Comparison of ENCODE assay signal across 23 cellular contexts in genomic region chr20:57124346-57124745, GRCh38.
"Had no signal": no experiment of that assay in that cellular context is flagged by ENCODE, and none has a peak within 500 bp of the region (broad histone marks: within the 10 kb centered on the region; RNA-seq: fewer than 3 reads in every experiment).

No MANE protein-coding gene starts in this region.

- H3K4me1 ChIP-seq: adrenal gland, ascending aorta, esophagus muscularis mucosa, left lung, right lobe of liver, tibial artery had no signal

- H3K36me3 ChIP-seq: adrenal gland, ascending aorta, esophagus muscularis mucosa, left lung, neural progenitor cell, right lobe of liver, tibial artery had no signal

- H3K27ac ChIP-seq: adrenal gland, ascending aorta, esophagus muscularis mucosa, left lung, neural progenitor cell, right lobe of liver, skin epidermis, tibial artery had no signal

- H3K27me3 ChIP-seq: adrenal gland, ascending aorta, right lobe of liver had no signal

- H3K9me3 ChIP-seq: adrenal gland, ascending aorta, esophagus muscularis mucosa, left lung, right lobe of liver, tibial artery had no signal

- DNase-seq: activated CD4-positive, alpha-beta T cell treated with anti-CD3 and anti-CD28 coated beads for 4 hours; activated CD4-positive, alpha-beta T cell treated with anti-CD3 and anti-CD28 coated beads, Interleukin-2, amount 50 U/mL, for 48 hours; activated CD4-positive, CD25-positive, alpha-beta regulatory T cell; activated CD8-positive, alpha-beta memory T cell treated with anti-CD3 and anti-CD28 coated beads, Interleukin-2, amount 50 U/mL, for 48 hours; activated naive CD4-positive, alpha-beta T cell; activated T-cell treated with anti-CD3 and anti-CD28 coated beads, Interleukin-2, amount 50 U/mL, for 4 hours; adrenal gland; central memory CD4-positive, alpha-beta T cell; effector memory CD8-positive, alpha-beta T cell; glutamatergic neuron; hippocampal formation; kidney glomerular epithelial cell; left lung; naive thymus-derived CD4-positive, alpha-beta T cell; posterior cingulate gyrus; right lobe of liver; stimulated activated CD4-positive, alpha-beta T cell treated with anti-CD3 and anti-CD28 coated beads, Interleukin-1b, Interleukin-23, amount 100 ng/mL, for 48 hours; tibial artery had no signal

- H3K4me3 ChIP-seq: adrenal gland, ascending aorta, esophagus muscularis mucosa, left lung, lung, neural progenitor cell, right lobe of liver, skin epidermis, tibial artery had no signal

- ATAC-seq: activated T-cell treated with anti-CD3 and anti-CD28 coated beads, Interleukin-2, amount 50 U/mL, for 4 hours; effector memory CD8-positive, alpha-beta T cell; left lung; naive thymus-derived CD4-positive, alpha-beta T cell; right lobe of liver had no signal
